Comparison of ENCODE assay signal across 1 cellular context in genomic region chr6:77143659-77144447, GRCh38.
TF ChIP-seq lines count a peak whose summit lies in the region.

No MANE protein-coding gene starts in this region.

TF ChIP-seq in SK-N-SH treated with all-trans-retinoic acid at 6 μM for 48 hours, 23 proteins besides CTCF, POLR2A, EP300 and RAD21 (continued from another document):
- TF ChIP-seq TSHZ2 (CRISPR knock-in tag; IDR thresholded peaks at IDR 0.05): no peak
- no peak for TF ChIP-seq GLIS3 (CRISPR knock-in tag; IDR thresholded peaks at IDR 0.05)
- no peak for TF ChIP-seq TCF4 (CRISPR knock-in tag; IDR thresholded peaks at IDR 0.05; ENCODE audit: borderline replicate concordance)
- TF ChIP-seq PATZ1 (CRISPR knock-in tag; IDR thresholded peaks at IDR 0.05; ENCODE audit: borderline replicate concordance): no peak
- no peak for TF ChIP-seq ESRRG (CRISPR knock-in tag; IDR thresholded peaks at IDR 0.05)
